9 cellular contexts compared by ENCODE assay signal in the genomic region with DNA sequence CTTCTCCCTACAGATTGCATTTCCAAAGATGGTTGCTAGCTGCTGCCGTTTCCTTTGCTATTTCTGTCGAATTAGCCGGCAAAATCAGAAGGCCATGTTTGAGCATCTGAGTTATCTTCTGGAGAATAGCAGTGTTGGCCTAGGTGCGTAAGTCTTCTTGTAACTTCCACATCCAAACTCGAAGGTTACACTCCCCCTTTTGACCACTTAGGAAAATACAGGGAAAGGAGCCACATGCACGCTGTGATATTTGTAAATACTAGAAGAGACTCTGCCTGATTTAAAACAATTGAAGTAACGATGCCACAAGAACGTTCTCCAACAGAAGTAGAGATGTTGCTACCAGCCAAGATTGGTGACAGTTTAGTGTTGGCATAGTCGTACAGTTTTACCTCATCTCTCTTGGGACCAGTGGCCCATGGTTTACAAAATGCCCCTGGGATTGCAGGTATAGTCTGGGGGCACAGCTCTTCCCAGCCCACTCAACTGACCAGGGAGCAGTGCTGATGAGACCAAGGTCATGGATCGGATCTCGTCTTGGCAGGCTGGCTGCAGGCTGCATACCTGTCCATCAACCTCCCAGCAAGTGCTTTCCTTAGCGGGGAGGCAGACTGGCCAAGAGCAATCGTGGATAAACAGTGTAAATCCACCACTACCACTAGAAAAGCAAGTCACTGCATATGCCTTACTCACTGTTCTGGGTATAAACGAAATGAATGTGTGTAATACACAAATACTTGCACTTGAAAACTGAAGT.
A peak's percentile ranks its signal among the peaks of the same experiment; 100 is the strongest.
DNase-seq lines count a peak whose midpoint lies in the region; TF ChIP-seq lines count a peak whose summit lies in the region.
"Had no signal": no experiment of that assay in that cellular context is flagged by ENCODE, and none has a peak within 500 bp of the region (broad histone marks: within the 10 kb centered on the region; RNA-seq: fewer than 3 reads in every experiment).

No MANE protein-coding gene starts in this region.

- H3K79me1 ChIP-seq in mesendoderm (ENCODE audit: low read length): no peaks in the 10 kb centered on the region

- no CpG with 5 or more reads among the region's 14 CpGs for WGBS in mesendoderm (ENCODE audit: extremely low coverage, insufficient coverage, low lambda C conversion rate)

- no peak overlapping the region for H2BK5ac ChIP-seq in mesendoderm (ENCODE audit: low read length)

- H3K4me2 ChIP-seq in mesendoderm (ENCODE audit: low read length): no peak overlapping the region

- no peak overlapping the region for H3K4me3 ChIP-seq in cardiac fibroblast (replicated peaks in 1 of 2; ENCODE audit: low read depth in 2 of 2, low read length in 2 of 2)
- H3K4me3 ChIP-seq in mesendoderm (ENCODE audit: low read length): no peak overlapping the region
- H3K4me3 ChIP-seq: SJSA1 had no signal

- H2BK120ac ChIP-seq in mesendoderm (ENCODE audit: low read depth, low read length): no peak overlapping the region

- H3K56ac ChIP-seq in mesendoderm (ENCODE audit: low read length): no peak overlapping the region

- H2AK5ac ChIP-seq in mesendoderm (ENCODE audit: low read length): no peak overlapping the region

- H4K5ac ChIP-seq in mesendoderm (ENCODE audit: low read length): no peak overlapping the region

- H3K27me3 ChIP-seq in mesendoderm (ENCODE audit: insufficient read depth, low read length, poor library complexity): no peaks in the 10 kb centered on the region

- no peak overlapping the region for H3K23ac ChIP-seq in mesendoderm (ENCODE audit: low read length)

- no peak overlapping the region for H4K8ac ChIP-seq in mesendoderm (ENCODE audit: low read depth, low read length)

- no peak overlapping the region for H3K9ac ChIP-seq in mesendoderm (ENCODE audit: low read length)

- H3K4me1 ChIP-seq in mesendoderm (ENCODE audit: control insufficient read depth, low read depth, low read length): peaks cover 3% of the 10 kb centered on the region

- H3K18ac ChIP-seq in mesendoderm (ENCODE audit: low read length): no peak overlapping the region

- no peaks in the 10 kb centered on the region for H3K36me3 ChIP-seq in mesendoderm (ENCODE audit: control insufficient read depth, insufficient read depth, low read length)
- H3K36me3 ChIP-seq: SJSA1 had no signal

- H3K4ac ChIP-seq in mesendoderm (ENCODE audit: low read depth, low read length): no peak overlapping the region

- no peaks in the 10 kb centered on the region for H3K79me2 ChIP-seq in mesendoderm (ENCODE audit: control insufficient read depth, insufficient read depth, low read length)

- H2BK15ac ChIP-seq in mesendoderm (replicated peaks; ENCODE audit: low read depth): no peak overlapping the region

- DNase-seq in Daoy (ENCODE audit: low read depth): peak; percentile 6
- peak; percentile 10 for DNase-seq in LHCN-M2 (ENCODE audit: low read depth)
- peak; percentile 30 to 38 for DNase-seq in cardiac fibroblast (ENCODE audit: low read depth in 2 of 2)
- peak; percentile 64 for DNase-seq in mesendoderm
- DNase-seq in NCI-H1436 treated with DMSO at 0.1 percent for 48 hours (lab: John Stamatoyannopoulos, UW): no peak
- no peak for DNase-seq in activated T-cell treated with anti-CD3 and anti-CD28 coated beads, Interleukin-2, amount 50 U/mL, for 1 hour
- no peak for DNase-seq in putamen (ENCODE audit: low spot score)
- no peak for DNase-seq in NCI-H2227 (lab: John Stamatoyannopoulos, UW; ENCODE audit: unreplicated experiment)

- peak; percentile 29 for TF ChIP-seq CTCF in cardiac fibroblast (IDR thresholded peaks at IDR 0.05; ENCODE audit: low read depth, low read length)

- no peak overlapping the region for H3K27ac ChIP-seq in mesendoderm (ENCODE audit: low read depth, low read length)
- H3K27ac ChIP-seq: SJSA1 had no signal

Comparison
In these comparisons a context has a peak if more than half of its experiments do, and no peak if none do; other contexts are left out.
1. DNase-seq: peak in Daoy (single experiment), LHCN-M2 (single experiment), cardiac fibroblast (2 of 2) and mesendoderm (single experiment); none in NCI-H1436 treated with DMSO at 0.1 percent for 48 hours (single experiment), activated T-cell treated with anti-CD3 and anti-CD28 coated beads, Interleukin-2, amount 50 U/mL, for 1 hour (single experiment), putamen (single experiment) and NCI-H2227 (single experiment).